ENCODE assay signal across 17 cellular contexts in genomic region chr7:157787275-157787701, GRCh38.
"Had no signal": no experiment of that assay in that cellular context is flagged by ENCODE, and none has a peak within 500 bp of the region (broad histone marks: within the 10 kb centered on the region; RNA-seq: fewer than 3 reads in every experiment).

No MANE protein-coding gene starts in this region.

- DNase-seq: KBM-7, NCI-H1092 treated with DMSO at 0.1 percent for 48 hours, NCI-H1436, NCI-H187, NCI-H2029, NCI-H2081 treated with DMSO at 0.1 percent for 48 hours, NCI-H2171, NCI-H226, NCI-H446, NCI-H510A, NCI-H524 treated with DMSO at 0.1 percent for 48 hours, NCI-H69, NCI-H774, RPMI8226, SHP77, SK-N-SH had no signal

- H3K9me2 ChIP-seq: SK-N-SH had no signal

- H3K9ac ChIP-seq: SK-N-SH had no signal

- H3K4me2 ChIP-seq: SK-N-SH had no signal

- H3K27ac ChIP-seq: HL-60 had no signal

- H3K9me3 ChIP-seq: SK-N-SH had no signal
